1 cellular context compared by ENCODE assay signal in the genomic region with DNA sequence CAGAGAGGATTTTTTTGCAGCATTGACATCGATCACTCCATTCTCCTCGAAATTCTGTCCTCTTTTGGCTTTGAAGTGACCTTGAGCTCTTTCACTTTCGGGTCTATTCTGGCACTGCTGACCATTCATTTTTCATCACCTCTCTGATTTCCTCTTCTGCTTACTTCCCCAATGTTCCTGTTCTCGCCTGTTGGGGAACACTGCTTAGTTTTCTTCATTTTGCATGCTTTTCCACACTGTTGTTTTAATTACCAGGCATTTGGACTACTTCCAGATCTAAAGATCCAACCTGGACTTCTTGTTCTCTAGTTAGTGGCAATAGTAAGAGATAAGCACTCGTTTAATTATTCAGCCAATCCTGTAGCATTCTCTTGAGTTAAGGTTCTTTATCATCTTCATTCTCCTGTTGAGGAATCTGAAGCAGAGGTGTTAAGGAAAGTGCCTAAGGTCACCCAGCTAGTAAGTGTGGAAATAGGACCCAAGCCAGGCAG.
TF ChIP-seq lines count a peak whose summit lies in the region.

No MANE protein-coding gene starts in this region.

TF ChIP-seq in GM23338, 12 proteins besides CTCF, POLR2A, EP300 and RAD21 (continued from another document):
- TF ChIP-seq, protein P1, sequence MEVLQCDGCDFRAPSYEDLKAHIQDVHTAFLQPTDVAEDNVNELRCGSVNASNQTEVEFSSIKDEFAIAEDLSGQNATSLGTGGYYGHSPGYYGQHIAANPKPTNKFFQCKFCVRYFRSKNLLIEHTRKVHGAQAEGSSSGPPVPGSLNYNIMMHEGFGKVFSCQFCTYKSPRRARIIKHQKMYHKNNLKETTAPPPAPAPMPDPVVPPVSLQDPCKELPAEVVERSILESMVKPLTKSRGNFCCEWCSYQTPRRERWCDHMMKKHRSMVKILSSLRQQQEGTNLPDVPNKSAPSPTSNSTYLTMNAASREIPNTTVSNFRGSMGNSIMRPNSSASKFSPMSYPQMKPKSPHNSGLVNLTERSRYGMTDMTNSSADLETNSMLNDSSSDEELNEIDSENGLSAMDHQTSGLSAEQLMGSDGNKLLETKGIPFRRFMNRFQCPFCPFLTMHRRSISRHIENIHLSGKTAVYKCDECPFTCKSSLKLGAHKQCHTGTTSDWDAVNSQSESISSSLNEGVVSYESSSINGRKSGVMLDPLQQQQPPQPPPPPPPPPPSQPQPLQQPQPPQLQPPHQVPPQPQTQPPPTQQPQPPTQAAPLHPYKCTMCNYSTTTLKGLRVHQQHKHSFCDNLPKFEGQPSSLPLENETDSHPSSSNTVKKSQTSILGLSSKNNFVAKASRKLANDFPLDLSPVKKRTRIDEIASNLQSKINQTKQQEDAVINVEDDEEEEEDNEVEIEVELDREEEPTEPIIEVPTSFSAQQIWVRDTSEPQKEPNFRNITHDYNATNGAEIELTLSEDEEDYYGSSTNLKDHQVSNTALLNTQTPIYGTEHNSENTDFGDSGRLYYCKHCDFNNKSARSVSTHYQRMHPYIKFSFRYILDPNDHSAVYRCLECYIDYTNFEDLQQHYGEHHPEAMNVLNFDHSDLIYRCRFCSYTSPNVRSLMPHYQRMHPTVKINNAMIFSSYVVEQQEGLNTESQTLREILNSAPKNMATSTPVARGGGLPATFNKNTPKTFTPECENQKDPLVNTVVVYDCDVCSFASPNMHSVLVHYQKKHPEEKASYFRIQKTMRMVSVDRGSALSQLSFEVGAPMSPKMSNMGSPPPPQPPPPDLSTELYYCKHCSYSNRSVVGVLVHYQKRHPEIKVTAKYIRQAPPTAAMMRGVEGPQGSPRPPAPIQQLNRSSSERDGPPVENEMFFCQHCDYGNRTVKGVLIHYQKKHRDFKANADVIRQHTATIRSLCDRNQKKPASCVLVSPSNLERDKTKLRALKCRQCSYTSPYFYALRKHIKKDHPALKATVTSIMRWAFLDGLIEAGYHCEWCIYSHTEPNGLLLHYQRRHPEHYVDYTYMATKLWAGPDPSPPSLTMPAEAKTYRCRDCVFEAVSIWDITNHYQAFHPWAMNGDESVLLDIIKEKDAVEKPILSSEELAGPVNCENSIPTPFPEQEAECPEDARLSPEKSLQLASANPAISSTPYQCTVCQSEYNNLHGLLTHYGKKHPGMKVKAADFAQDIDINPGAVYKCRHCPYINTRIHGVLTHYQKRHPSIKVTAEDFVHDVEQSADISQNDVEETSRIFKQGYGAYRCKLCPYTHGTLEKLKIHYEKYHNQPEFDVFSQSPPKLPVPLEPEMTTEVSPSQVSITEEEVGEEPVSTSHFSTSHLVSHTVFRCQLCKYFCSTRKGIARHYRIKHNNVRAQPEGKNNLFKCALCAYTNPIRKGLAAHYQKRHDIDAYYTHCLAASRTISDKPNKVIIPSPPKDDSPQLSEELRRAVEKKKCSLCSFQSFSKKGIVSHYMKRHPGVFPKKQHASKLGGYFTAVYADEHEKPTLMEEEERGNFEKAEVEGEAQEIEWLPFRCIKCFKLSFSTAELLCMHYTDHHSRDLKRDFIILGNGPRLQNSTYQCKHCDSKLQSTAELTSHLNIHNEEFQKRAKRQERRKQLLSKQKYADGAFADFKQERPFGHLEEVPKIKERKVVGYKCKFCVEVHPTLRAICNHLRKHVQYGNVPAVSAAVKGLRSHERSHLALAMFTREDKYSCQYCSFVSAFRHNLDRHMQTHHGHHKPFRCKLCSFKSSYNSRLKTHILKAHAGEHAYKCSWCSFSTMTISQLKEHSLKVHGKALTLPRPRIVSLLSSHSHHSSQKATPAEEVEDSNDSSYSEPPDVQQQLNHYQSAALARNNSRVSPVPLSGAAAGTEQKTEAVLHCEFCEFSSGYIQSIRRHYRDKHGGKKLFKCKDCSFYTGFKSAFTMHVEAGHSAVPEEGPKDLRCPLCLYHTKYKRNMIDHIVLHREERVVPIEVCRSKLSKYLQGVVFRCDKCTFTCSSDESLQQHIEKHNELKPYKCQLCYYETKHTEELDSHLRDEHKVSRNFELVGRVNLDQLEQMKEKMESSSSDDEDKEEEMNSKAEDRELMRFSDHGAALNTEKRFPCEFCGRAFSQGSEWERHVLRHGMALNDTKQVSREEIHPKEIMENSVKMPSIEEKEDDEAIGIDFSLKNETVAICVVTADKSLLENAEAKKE (CRISPR knock-in tag; IDR thresholded peaks at IDR 0.05), result no peak
- TF ChIP-seq STAT1 (IDR thresholded peaks at IDR 0.05; ENCODE audit: unreplicated experiment) (no peak), CREB1 (CRISPR knock-in tag; IDR thresholded peaks at IDR 0.05; ENCODE audit: low read depth) (no peak), JUNB (IDR thresholded peaks at IDR 0.05; ENCODE audit: unreplicated experiment) (no peak)
- TF ChIP-seq, protein P2, sequence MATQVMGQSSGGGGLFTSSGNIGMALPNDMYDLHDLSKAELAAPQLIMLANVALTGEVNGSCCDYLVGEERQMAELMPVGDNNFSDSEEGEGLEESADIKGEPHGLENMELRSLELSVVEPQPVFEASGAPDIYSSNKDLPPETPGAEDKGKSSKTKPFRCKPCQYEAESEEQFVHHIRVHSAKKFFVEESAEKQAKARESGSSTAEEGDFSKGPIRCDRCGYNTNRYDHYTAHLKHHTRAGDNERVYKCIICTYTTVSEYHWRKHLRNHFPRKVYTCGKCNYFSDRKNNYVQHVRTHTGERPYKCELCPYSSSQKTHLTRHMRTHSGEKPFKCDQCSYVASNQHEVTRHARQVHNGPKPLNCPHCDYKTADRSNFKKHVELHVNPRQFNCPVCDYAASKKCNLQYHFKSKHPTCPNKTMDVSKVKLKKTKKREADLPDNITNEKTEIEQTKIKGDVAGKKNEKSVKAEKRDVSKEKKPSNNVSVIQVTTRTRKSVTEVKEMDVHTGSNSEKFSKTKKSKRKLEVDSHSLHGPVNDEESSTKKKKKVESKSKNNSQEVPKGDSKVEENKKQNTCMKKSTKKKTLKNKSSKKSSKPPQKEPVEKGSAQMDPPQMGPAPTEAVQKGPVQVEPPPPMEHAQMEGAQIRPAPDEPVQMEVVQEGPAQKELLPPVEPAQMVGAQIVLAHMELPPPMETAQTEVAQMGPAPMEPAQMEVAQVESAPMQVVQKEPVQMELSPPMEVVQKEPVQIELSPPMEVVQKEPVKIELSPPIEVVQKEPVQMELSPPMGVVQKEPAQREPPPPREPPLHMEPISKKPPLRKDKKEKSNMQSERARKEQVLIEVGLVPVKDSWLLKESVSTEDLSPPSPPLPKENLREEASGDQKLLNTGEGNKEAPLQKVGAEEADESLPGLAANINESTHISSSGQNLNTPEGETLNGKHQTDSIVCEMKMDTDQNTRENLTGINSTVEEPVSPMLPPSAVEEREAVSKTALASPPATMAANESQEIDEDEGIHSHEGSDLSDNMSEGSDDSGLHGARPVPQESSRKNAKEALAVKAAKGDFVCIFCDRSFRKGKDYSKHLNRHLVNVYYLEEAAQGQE (IDR thresholded peaks at IDR 0.05; ENCODE audit: unreplicated experiment), result no peak
